Comparison of ENCODE assay signal across 1 cellular context in genomic region chr10:71078454-71079145, GRCh38.
TF ChIP-seq lines count a peak whose summit lies in the region.

No MANE protein-coding gene starts in this region.

TF ChIP-seq in HepG2, 621 proteins besides CTCF, POLR2A, EP300 and RAD21 (continued from another document):
- TF ChIP-seq ZNF704 (CRISPR knock-in tag; IDR thresholded peaks at IDR 0.05; ENCODE audit: borderline replicate concordance) (no peak), KDM5B (CRISPR knock-in tag; IDR thresholded peaks at IDR 0.05; ENCODE audit: borderline replicate concordance) (no peak), ZNF337 (CRISPR knock-in tag; IDR thresholded peaks at IDR 0.05; ENCODE audit: borderline replicate concordance, low read depth) (no peak), BORCS8-MEF2B (CRISPR knock-in tag; IDR thresholded peaks at IDR 0.05) (no peak), NCOA2 (CRISPR knock-in tag; IDR thresholded peaks at IDR 0.05) (no peak), SIN3B (IDR thresholded peaks at IDR 0.05; ENCODE audit: low read length) (no peak), NFRKB (IDR thresholded peaks at IDR 0.05) (no peak), SP1 (IDR thresholded peaks at IDR 0.05) (no peak), SP1 (CRISPR knock-in tag; IDR thresholded peaks at IDR 0.05) (no peak), POGK (CRISPR knock-in tag; conservative IDR thresholded peaks at IDR 0.05) (no peak), ZNF512B (CRISPR knock-in tag; IDR thresholded peaks at IDR 0.05; ENCODE audit: borderline replicate concordance) (no peak), AKNA (CRISPR knock-in tag; IDR thresholded peaks at IDR 0.05; ENCODE audit: borderline replicate concordance) (no peak), ZNF576 (CRISPR knock-in tag; IDR thresholded peaks at IDR 0.05) (no peak), IKZF4 (CRISPR knock-in tag; IDR thresholded peaks at IDR 0.05; ENCODE audit: borderline replicate concordance, low read depth, not compliant biosample characterization) (no peak), ZNF839 (CRISPR knock-in tag; IDR thresholded peaks at IDR 0.05; ENCODE audit: borderline replicate concordance) (no peak)
TF ChIP-seq in HepG2: peak in this region for 0.
